Comparison of ENCODE assay signal across 8 cellular contexts in genomic region chr9:33024126-33024965, GRCh38. TPM values are rescaled to one million over a fixed set of nuclear protein-coding genes. Genes with fewer than 3 reads are reported as not detected.
DNase-seq lines count a peak whose midpoint lies in the region; ATAC-seq and TF ChIP-seq lines count a peak whose summit lies in the region.

No MANE protein-coding gene starts in this region.

- no peaks in the 10 kb centered on the region for H3K9me3 Mint-ChIP-seq in dendritic cell treated with granulocyte-macrophage colony-stimulating factor and Interleukin-4, amounts not matched to agents 40 ng/mL and 50 ng/mL, for 4 days

- DNase-seq in ACHN (peak; percentile 22), Peyer's patch (no peak), lung microvascular endothelial cell (ENCODE audit: low read depth in 2 of 2) (peak; percentile 44 to 48), substantia nigra (lab: John Stamatoyannopoulos, UW) (peak in 14 of 49 donors; percentile 5 to 52 (median 36)), foreskin melanocyte (no peak)

- peak; percentile 18 for ATAC-seq in GM19023 (IDR thresholded peaks at IDR 0.05; ENCODE audit: unreplicated experiment)
- ATAC-seq in GM21515 (IDR thresholded peaks at IDR 0.05; ENCODE audit: unreplicated experiment), result no peak

- H3K27me3 ChIP-seq in Peyer's patch, result no peaks in the 10 kb centered on the region

- H3K9me3 ChIP-seq in Peyer's patch, result no peaks in the 10 kb centered on the region

- in situ Hi-C loops in ACHN (cut with HindIII; ENCODE audit: low pct_ligation_motif_present, low pct_unique_long_range_greater_than_20kb, low sequenced_read_pairs), result no loop called here

- H3K4me1 ChIP-seq in Peyer's patch, result peaks cover 3 to 54% (median 17%) of the 10 kb centered on the region in 4 donors

- H3K27ac ChIP-seq in Peyer's patch, result peak overlapping the region; percentile 98 to 100 (median 99)
- H3K27ac ChIP-seq in substantia nigra (ENCODE audit: low read depth, low read length, poor library complexity, severe bottlenecking), result peak overlapping the region; percentile 100

- H3K36me3 Mint-ChIP-seq in dendritic cell treated with granulocyte-macrophage colony-stimulating factor and Interleukin-4, amounts not matched to agents 40 ng/mL and 50 ng/mL, for 4 days (ENCODE audit: low read depth), result peaks cover 55% of the 10 kb centered on the region

- H3K4me1 Mint-ChIP-seq in dendritic cell treated with granulocyte-macrophage colony-stimulating factor and Interleukin-4, amounts not matched to agents 40 ng/mL and 50 ng/mL, for 4 days (ENCODE audit: low read depth), result peaks cover 55% of the 10 kb centered on the region

- H3K4me3 Mint-ChIP-seq in dendritic cell treated with granulocyte-macrophage colony-stimulating factor and Interleukin-4, amounts not matched to agents 40 ng/mL and 50 ng/mL, for 4 days, result peak overlapping the region; percentile 90

- no peak for TF ChIP-seq CTCF in Peyer's patch (IDR thresholded peaks at IDR 0.05)

- peak overlapping the region; percentile 92 for H3K27ac Mint-ChIP-seq in dendritic cell treated with granulocyte-macrophage colony-stimulating factor and Interleukin-4, amounts not matched to agents 40 ng/mL and 50 ng/mL, for 4 days

- peak overlapping the region; percentile 85 to 99 (median 96) for H3K4me3 ChIP-seq in Peyer's patch

- TF ChIP-seq POLR2A in Peyer's patch (IDR thresholded peaks at IDR 0.05), result no peak

- H3K36me3 ChIP-seq in Peyer's patch, result peaks cover 0 to 26% (median 0%) of the 10 kb centered on the region in 3 donors

- H3K27me3 Mint-ChIP-seq in dendritic cell treated with granulocyte-macrophage colony-stimulating factor and Interleukin-4, amounts not matched to agents 40 ng/mL and 50 ng/mL, for 4 days, result no peaks in the 10 kb centered on the region

- intact Hi-C loops in dendritic cell treated with granulocyte-macrophage colony-stimulating factor and Interleukin-4, amounts not matched to agents 40 ng/mL and 50 ng/mL, for 4 days (cut with micrococcal nuclease), result loop anchor here (10.0 kb wide), 1 partner anchor 50 kb away; the partner anchor contains the start of gene SMU1

RNA-seq across cellular contexts. Expression of gene DNAJA1, which starts 0.7 kb away (rescaled TPM):
- total RNA-seq in Peyer's patch, result 10 to 100 TPM; 13.9 to 47.7 (median 43.5) TPM
- total RNA-seq in lung microvascular endothelial cell, result 80.4 and 111 TPM in 2 replicates

RNA-seq across cellular contexts. Expression of gene APTX, which starts 22.9 kb away (rescaled TPM):
- 10 to 100 TPM; 16.7 to 22.8 (median 19.6) TPM for total RNA-seq in Peyer's patch
- 17.7 and 18.5 TPM in 2 replicates for total RNA-seq in lung microvascular endothelial cell

RNA-seq across cellular contexts. Expression of gene SMU1, which starts 52.1 kb away (rescaled TPM):
- total RNA-seq in Peyer's patch, result 10 to 100 TPM in 3 of 4 donors, 1 to 10 TPM in 1; 9.3 to 17.3 (median 10.9) TPM
- total RNA-seq in lung microvascular endothelial cell, result 27.7 and 32.1 TPM in 2 replicates

Comparison
In these comparisons a context has a peak if more than half of its experiments do, and no peak if none do; other contexts are left out.
1. DNase-seq: peak in ACHN (single experiment) and lung microvascular endothelial cell (2 of 2); none in Peyer's patch (0 of 3) and foreskin melanocyte (single experiment).